Comparison of ENCODE assay signal across 16 cellular contexts in genomic region chr7:70178206-70178605, GRCh38.
"Had no signal": no experiment of that assay in that cellular context is flagged by ENCODE, and none has a peak within 500 bp of the region (broad histone marks: within the 10 kb centered on the region; RNA-seq: fewer than 3 reads in every experiment).

No MANE protein-coding gene starts in this region.

- DNase-seq: activated CD4-positive, alpha-beta T cell treated with anti-CD3 and anti-CD28 coated beads, Interleukin-2, amount 50 U/mL, for 4 hours; activated CD4-positive, CD25-positive, alpha-beta regulatory T cell treated with anti-CD3 and anti-CD28 coated beads, Interleukin-2, amount 50 U/mL, for 72 hours; activated effector memory CD4-positive, alpha-beta T cell treated with anti-CD3 and anti-CD28 coated beads, Interleukin-2, amount 50 U/mL, for 16 hours; activated naive CD4-positive, alpha-beta T cell treated with anti-CD3 and anti-CD28 coated beads, Interleukin-2, amount 50 U/mL, for 16 hours; activated T-cell treated with anti-CD3 and anti-CD28 coated beads, Interleukin-2, amount 50 U/mL, for 72 hours; dermis blood vessel endothelial cell; effector memory CD4-positive, alpha-beta T cell; hypothalamus; spleen; upper lobe of right lung had no signal

- H3K36me3 ChIP-seq: ascending aorta, lower lobe of right lung, spleen, upper lobe of right lung had no signal

- H3K27ac Mint-ChIP-seq: activated T-cell treated with anti-CD3 and anti-CD28 coated beads, Interleukin-2, amount 50 U/mL, for 72 hours; nephron; T-helper 1 cell treated with Interleukin-12 subunit alpha and Interleukin-12 subunit beta and Interleukin-4 antibody, amounts not matched to agents 30 μg/mL and 1 μg/mL, for 36 hours had no signal

- H3K4me3 Mint-ChIP-seq: nephron; T-helper 1 cell treated with Interleukin-12 subunit alpha and Interleukin-12 subunit beta and Interleukin-4 antibody, amounts not matched to agents 30 μg/mL and 1 μg/mL, for 36 hours had no signal

- H3K9me3 ChIP-seq: ascending aorta, lower lobe of right lung, spleen, upper lobe of right lung had no signal

- H3K27me3 ChIP-seq: ascending aorta, spleen, upper lobe of right lung had no signal

- H3K27ac ChIP-seq: ascending aorta, foreskin keratinocyte, lower lobe of right lung, spleen, upper lobe of right lung, VCaP had no signal

- H3K4me3 ChIP-seq: ascending aorta, lower lobe of right lung, spleen, upper lobe of right lung had no signal
